18 cellular contexts compared by ENCODE assay signal in genomic region chr9:95483431-95483830, GRCh38. TPM values are rescaled to one million over a fixed set of nuclear protein-coding genes. Genes with fewer than 3 reads are reported as not detected.
DNase-seq lines count a peak whose midpoint lies in the region; ATAC-seq and TF ChIP-seq lines count a peak whose summit lies in the region.
"Had no signal": no experiment of that assay in that cellular context is flagged by ENCODE, and none has a peak within 500 bp of the region (broad histone marks: within the 10 kb centered on the region; RNA-seq: fewer than 3 reads in every experiment).

No MANE protein-coding gene starts in this region.

- no peak overlapping the region for H2BK20ac ChIP-seq in H9 (ENCODE audit: low read depth, low read length, poor library complexity, severe bottlenecking)

- H3K27me3 ChIP-seq in H9 (ENCODE audit: insufficient read depth, low read length) (no peaks in the 10 kb centered on the region), SJCRH30 (no peaks in the 10 kb centered on the region)
- H3K27me3 ChIP-seq: BE2C had no signal

- H3K4me2 ChIP-seq in H9 (ENCODE audit: insufficient read depth, insufficient read length, low read length), result no peak overlapping the region

- no peak overlapping the region for H2BK5ac ChIP-seq in H9 (ENCODE audit: insufficient read length, low read length)

- H3K9ac ChIP-seq in H9 (ENCODE audit: extremely low read depth, insufficient read length, low read length), result no peak overlapping the region

- no peak overlapping the region for H3K14ac ChIP-seq in H9 (ENCODE audit: insufficient read depth, low read length)

- H3K4me1 Mint-ChIP-seq in H9 (peaks cover 48 to 58% of the 10 kb centered on the region in 2 experiments), glutamatergic neuron (ENCODE audit: low read depth, unreplicated experiment) (peaks cover 18% of the 10 kb centered on the region)
- H3K4me1 Mint-ChIP-seq in stimulated activated effector memory CD8-positive, alpha-beta T cell treated with anti-CD3 and anti-CD28 coated beads, Interleukin-12 subunit alpha, Interleukin-12 subunit beta, amount 100 ng/mL, for 72 hours, result peaks cover 38% of the 10 kb centered on the region

- H3K36me3 ChIP-seq in SJCRH30, result peaks cover 28% of the 10 kb centered on the region

- H3K9me3 Mint-ChIP-seq in H9 (no peaks in the 10 kb centered on the region), glutamatergic neuron (ENCODE audit: unreplicated experiment) (no peaks in the 10 kb centered on the region)
- H3K9me3 Mint-ChIP-seq in stimulated activated effector memory CD8-positive, alpha-beta T cell treated with anti-CD3 and anti-CD28 coated beads, Interleukin-12 subunit alpha, Interleukin-12 subunit beta, amount 100 ng/mL, for 72 hours, result no peaks in the 10 kb centered on the region
- H3K9me3 Mint-ChIP-seq: CD4-positive, CD25-positive, alpha-beta regulatory T cell; CD8-positive, alpha-beta memory T cell had no signal

- H3K79me1 ChIP-seq in H9 (ENCODE audit: insufficient read depth, low read depth, low read length, poor library complexity, severe bottlenecking), result peaks cover 4% of the 10 kb centered on the region

- no peak overlapping the region for H3K4me3 ChIP-seq in SJCRH30
- H3K4me3 ChIP-seq: GM12878, HAP-1 had no signal

- H3K27me3 Mint-ChIP-seq in H9 (ENCODE audit: low read depth) (no peaks in the 10 kb centered on the region; the same call in 1 of the 2 replicates), glutamatergic neuron (ENCODE audit: unreplicated experiment) (no peaks in the 10 kb centered on the region)

- H3K23me2 ChIP-seq in H9 (ENCODE audit: insufficient read length, low read depth, low read length, poor library complexity, severe bottlenecking), result no peaks in the 10 kb centered on the region

- H2BK15ac ChIP-seq in H9 (ENCODE audit: low read depth, low read length), result no peak overlapping the region

- H4K5ac ChIP-seq in H9 (ENCODE audit: insufficient read length, low read depth, low read length), result no peak overlapping the region

- H3K4me3 Mint-ChIP-seq in H9, result no peak overlapping the region
- no peak overlapping the region for H3K4me3 Mint-ChIP-seq in glutamatergic neuron (ENCODE audit: unreplicated experiment)
- H3K4me3 Mint-ChIP-seq in stimulated activated effector memory CD8-positive, alpha-beta T cell treated with anti-CD3 and anti-CD28 coated beads, Interleukin-12 subunit alpha, Interleukin-12 subunit beta, amount 100 ng/mL, for 72 hours, result no peak overlapping the region
- H3K4me3 Mint-ChIP-seq: CD4-positive, CD25-positive, alpha-beta regulatory T cell; CD8-positive, alpha-beta memory T cell had no signal

- no peaks in the 10 kb centered on the region for H3K9me3 ChIP-seq in H9 (ENCODE audit: control insufficient read depth, low read depth, low read length)
- H3K9me3 ChIP-seq in SJCRH30 (replicated peaks), result no peaks in the 10 kb centered on the region
- H3K9me3 ChIP-seq: BE2C, HAP-1 had no signal

- H3K18ac ChIP-seq in H9 (ENCODE audit: insufficient read length, low read depth, low read length), result no peak overlapping the region

- H2BK12ac ChIP-seq in H9 (ENCODE audit: insufficient read length, low read depth, low read length), result no peak overlapping the region

- H2AK5ac ChIP-seq in H9 (ENCODE audit: insufficient read length, low read length), result no peak overlapping the region

- H3K4me1 ChIP-seq in H9 (ENCODE audit: insufficient read depth, low read length) (peaks cover 8% of the 10 kb centered on the region), SJCRH30 (peaks cover 33% of the 10 kb centered on the region)

- no peak overlapping the region for H3K56ac ChIP-seq in H9 (ENCODE audit: insufficient read length, low read depth, low read length)

- no peaks in the 10 kb centered on the region for H4K20me1 ChIP-seq in H9 (ENCODE audit: control insufficient read depth, insufficient read depth, insufficient read length)

- H3K27ac ChIP-seq in H9 (ENCODE audit: insufficient read length, low read depth, low read length) (no peak overlapping the region), SJCRH30 (no peak overlapping the region)

- DNase-seq in H9 (no peak), SJCRH30 (peak; percentile 55 to 72), glutamatergic neuron (no peak), iPS-NIHi7 (ENCODE audit: extremely low spot score) (no peak), kidney tubule cell (ENCODE audit: low spot score) (no peak)
- no peak for DNase-seq in stimulated activated effector memory CD8-positive, alpha-beta T cell treated with anti-CD3 and anti-CD28 coated beads, Interleukin-12 subunit alpha, Interleukin-12 subunit beta, amount 100 ng/mL, for 72 hours (ENCODE audit: low spot score in 2 of 2)
- DNase-seq: ACHN; BE2C; C1 segment of cervical spinal cord; CD4-positive, CD25-positive, alpha-beta regulatory T cell; CD8-positive, alpha-beta memory T cell; COR-L47; DMS 273 treated with DMSO at 0.1 percent for 48 hours; DMS53; DND-41; EL had no signal

- no peak overlapping the region for H3T11ph ChIP-seq in H9 (ENCODE audit: low read length)

- peak overlapping the region in 2 of 3 experiments; percentile 9 to 83; a peak in 3 of 7 replicates for H3K27ac Mint-ChIP-seq in H9
- H3K27ac Mint-ChIP-seq in glutamatergic neuron (ENCODE audit: unreplicated experiment), result peak overlapping the region; percentile 25
- H3K27ac Mint-ChIP-seq in stimulated activated effector memory CD8-positive, alpha-beta T cell treated with anti-CD3 and anti-CD28 coated beads, Interleukin-12 subunit alpha, Interleukin-12 subunit beta, amount 100 ng/mL, for 72 hours, result peak overlapping the region; percentile 77
- H3K27ac Mint-ChIP-seq: CD4-positive, CD25-positive, alpha-beta regulatory T cell had no signal

- H2BK120ac ChIP-seq in H9 (ENCODE audit: low read depth, low read length, poor library complexity, severe bottlenecking), result no peak overlapping the region

- TF ChIP-seq CTCF in H9 (conservative IDR thresholded peaks at IDR 0.05) (no peak), glutamatergic neuron (IDR thresholded peaks at IDR 0.05; ENCODE audit: partially characterized antibody, unreplicated experiment) (no peak)

- no CpG with 5 or more reads among the region's 6 CpGs for WGBS in H9 (ENCODE audit: extremely low coverage, insufficient read length, low lambda C conversion rate)

- H4K8ac ChIP-seq in H9 (replicated peaks; ENCODE audit: insufficient read length, low read depth, low read length), result no peak overlapping the region

- H3K79me2 ChIP-seq in H9 (ENCODE audit: insufficient read depth, low read length), result no peaks in the 10 kb centered on the region; the same call in 1 of the 2 replicates

- H3K4ac ChIP-seq in H9 (ENCODE audit: low read depth, low read length), result no peak overlapping the region

- H2AFZ ChIP-seq in H9 (ENCODE audit: low read length), result no peak overlapping the region

- H3K36me3 Mint-ChIP-seq in H9 (ENCODE audit: insufficient read depth in 1 of 3, low read depth in 3 of 3), result peaks cover 5 to 18% (median 5%) of the 10 kb centered on the region in 3 experiments; a peak in 5 of 7 replicates
- H3K36me3 Mint-ChIP-seq in glutamatergic neuron (ENCODE audit: unreplicated experiment), result no peaks in the 10 kb centered on the region
- H3K36me3 Mint-ChIP-seq in stimulated activated effector memory CD8-positive, alpha-beta T cell treated with anti-CD3 and anti-CD28 coated beads, Interleukin-12 subunit alpha, Interleukin-12 subunit beta, amount 100 ng/mL, for 72 hours, result peaks cover 44% of the 10 kb centered on the region

- no peak overlapping the region for H4K91ac ChIP-seq in H9 (ENCODE audit: insufficient read length, low read depth, low read length)

- no peak for ATAC-seq in stimulated activated effector memory CD8-positive, alpha-beta T cell treated with anti-CD3 and anti-CD28 coated beads, Interleukin-12 subunit alpha, Interleukin-12 subunit beta, amount 100 ng/mL, for 72 hours
- ATAC-seq: GM12878 had no signal

- H3K23ac ChIP-seq in H9 (ENCODE audit: insufficient read length, low read depth, low read length), result no peak overlapping the region

RNA-seq across cellular contexts. Expression of gene PTCH1, which starts 33.3 kb away (rescaled TPM):
- total RNA-seq in H9 (2021) (6.5 and 9.1 TPM in 2 replicates), glutamatergic neuron (ENCODE audit: unreplicated experiment) (104 TPM)
- 35.2 and 39.2 TPM in 2 replicates for total RNA-seq in SJCRH30 (2014; rRNA removed; shearing (Covaris generic))

Comparison
In these comparisons a context has a peak if more than half of its experiments do, and no peak if none do; other contexts are left out.
1. DNase-seq: peak in SJCRH30 (2 of 2); none in H9 (single experiment), glutamatergic neuron (single experiment), stimulated activated effector memory CD8-positive, alpha-beta T cell treated with anti-CD3 and anti-CD28 coated beads, Interleukin-12 subunit alpha, Interleukin-12 subunit beta, amount 100 ng/mL, for 72 hours (0 of 2), iPS-NIHi7 (single experiment) and kidney tubule cell (single experiment).
2. H3K27ac Mint-ChIP-seq: peak in every context shown above with its lines; median percentile 77 in stimulated activated effector memory CD8-positive, alpha-beta T cell treated with anti-CD3 and anti-CD28 coated beads, Interleukin-12 subunit alpha, Interleukin-12 subunit beta, amount 100 ng/mL, for 72 hours; 46 in H9; 25 in glutamatergic neuron.